ENCODE assay signal across 8 cellular contexts in the genomic region with DNA sequence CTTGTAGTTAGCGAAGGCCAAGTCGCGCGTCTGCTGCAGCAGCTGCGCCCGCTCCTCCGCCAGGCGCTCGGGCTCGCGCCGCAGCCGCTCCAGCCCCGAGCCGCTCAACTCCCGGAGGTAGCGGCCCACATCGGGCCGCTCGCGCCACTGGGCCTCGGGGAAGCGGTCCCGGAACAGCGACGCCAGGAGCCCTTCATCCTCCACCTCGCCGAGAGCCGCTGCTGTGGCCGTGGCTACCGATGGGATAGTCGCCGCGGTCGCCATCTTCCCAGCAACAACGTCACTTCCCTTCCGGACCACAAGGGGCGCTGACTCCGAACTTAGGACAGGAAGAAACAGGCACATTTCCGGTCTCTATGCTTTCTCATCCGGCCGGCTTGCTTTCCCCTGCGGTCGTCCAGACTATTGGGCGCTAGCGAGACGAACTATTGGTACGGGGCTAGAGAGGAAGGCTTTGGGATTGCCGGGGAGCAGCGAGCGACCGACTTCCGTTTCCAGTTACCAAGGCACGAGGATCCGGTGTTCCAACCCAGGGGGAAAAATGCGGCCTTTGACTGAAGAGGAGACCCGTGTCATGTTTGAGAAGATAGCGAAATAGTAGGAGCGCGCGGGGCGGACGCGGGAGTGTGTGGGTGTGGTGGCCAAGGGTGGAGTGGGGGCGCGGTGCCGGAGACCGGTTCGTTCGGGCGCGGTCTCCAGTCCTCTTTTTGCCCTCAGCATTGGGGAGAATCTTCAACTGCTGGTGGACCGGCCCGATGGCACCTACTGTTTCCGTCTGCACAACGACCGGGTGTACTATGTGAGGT. TPM values are rescaled to one million over a fixed set of nuclear protein-coding genes. Genes with fewer than 3 reads are reported as not detected.
DNase-seq lines count a peak whose midpoint lies in the region; ATAC-seq and TF ChIP-seq lines count a peak whose summit lies in the region.

A gene with protein sequence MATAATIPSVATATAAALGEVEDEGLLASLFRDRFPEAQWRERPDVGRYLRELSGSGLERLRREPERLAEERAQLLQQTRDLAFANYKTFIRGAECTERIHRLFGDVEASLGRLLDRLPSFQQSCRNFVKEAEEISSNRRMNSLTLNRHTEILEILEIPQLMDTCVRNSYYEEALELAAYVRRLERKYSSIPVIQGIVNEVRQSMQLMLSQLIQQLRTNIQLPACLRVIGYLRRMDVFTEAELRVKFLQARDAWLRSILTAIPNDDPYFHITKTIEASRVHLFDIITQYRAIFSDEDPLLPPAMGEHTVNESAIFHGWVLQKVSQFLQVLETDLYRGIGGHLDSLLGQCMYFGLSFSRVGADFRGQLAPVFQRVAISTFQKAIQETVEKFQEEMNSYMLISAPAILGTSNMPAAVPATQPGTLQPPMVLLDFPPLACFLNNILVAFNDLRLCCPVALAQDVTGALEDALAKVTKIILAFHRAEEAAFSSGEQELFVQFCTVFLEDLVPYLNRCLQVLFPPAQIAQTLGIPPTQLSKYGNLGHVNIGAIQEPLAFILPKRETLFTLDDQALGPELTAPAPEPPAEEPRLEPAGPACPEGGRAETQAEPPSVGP (minus strand): TSS at position 276 of the 806 bp plus-strand sequence. CDS start 12 bp downstream, at position 264.
A gene (plus strand): TSS at position 484 of the 806 bp plus-strand sequence. CDS start 58 bp downstream, at position 542.

- POLR2A ChIA-PET in Panc1 (lab: Charles Lee): no interaction called here

- no peak within 1 kb of the TSS for H3K4me3 ChIP-seq in KMS-11 (IDR thresholded peaks at IDR 0.05; ENCODE audit: insufficient read depth, low read depth, low read length)
- peak within 1 kb of the TSS; percentile 93 to 95 for H3K4me3 ChIP-seq in Panc1 (ENCODE audit: low read depth in 2 of 2, low read length in 2 of 2)
- H3K4me3 ChIP-seq in esophagus (ENCODE audit: low read depth in 1 of 2, low read length in 2 of 2): peak within 1 kb of the TSS; percentile 59 to 94
- peak within 1 kb of the TSS; percentile 85 for H3K4me3 ChIP-seq in mucosa of stomach (ENCODE audit: low read length)

- no peaks in the 10 kb centered on the region for H3K9me3 ChIP-seq in Panc1 (ENCODE audit: control insufficient read depth, insufficient read depth, low read depth, low read length)
- no peaks in the 10 kb centered on the region for H3K9me3 ChIP-seq in esophagus (ENCODE audit: control insufficient read depth in 2 of 2, insufficient read depth in 1 of 2, low read depth in 1 of 2, low read length in 1 of 2)
- no peaks in the 10 kb centered on the region for H3K9me3 ChIP-seq in mucosa of stomach (ENCODE audit: control insufficient read depth, low read length)

- CTCF ChIA-PET in Panc1 (lab: Charles Lee): interaction anchor here (0.6 kb wide), 1 partner anchor 387 kb away, joined by 3 read pairs; no protein-coding TSS in a partner anchor

- H2AFZ ChIP-seq in KMS-11 (ENCODE audit: low read depth): peak within 1 kb of the TSS; percentile 69

- peak within 1 kb of the TSS; percentile 83 for H3K4me2 ChIP-seq in KMS-11

- peaks cover 24% of the 10 kb centered on the region for H3K4me1 ChIP-seq in KMS-11 (ENCODE audit: low read depth, poor library complexity, severe bottlenecking)
- peaks cover 17% of the 10 kb centered on the region; the same call in 1 of the 2 replicates for H3K4me1 ChIP-seq in Panc1 (ENCODE audit: control insufficient read depth, insufficient read depth, low read length)
- H3K4me1 ChIP-seq in esophagus (ENCODE audit: control insufficient read depth in 2 of 2, insufficient read depth in 2 of 2, low read length in 1 of 2): peaks cover 4 to 7% of the 10 kb centered on the region in 2 donors
- peaks cover 7% of the 10 kb centered on the region for H3K4me1 ChIP-seq in mucosa of stomach (ENCODE audit: control insufficient read depth, insufficient read depth, low read length)

- in situ Hi-C loops in Panc1 (cut with HindIII; ENCODE audit: low pct_unique_long_range_greater_than_20kb, low sequenced_read_pairs): no loop called here

- peak; percentile 63 for TF ChIP-seq CTCF in KMS-11 (conservative IDR thresholded peaks at IDR 0.05; ENCODE audit: low read depth, low read length)
- TF ChIP-seq CTCF in Panc1 (IDR thresholded peaks at IDR 0.05): peak; percentile 77

- peaks cover 46% of the 10 kb centered on the region for H3K4me1 Mint-ChIP-seq in activated T-cell treated with anti-CD3 and anti-CD28 coated beads, Interleukin-2, amount 50 U/mL, for 4 hours (ENCODE audit: low read depth)

- H3K36me3 Mint-ChIP-seq in activated T-cell treated with anti-CD3 and anti-CD28 coated beads, Interleukin-2, amount 50 U/mL, for 4 hours (ENCODE audit: insufficient read depth): peaks cover 34% of the 10 kb centered on the region

- peaks cover 38% of the 10 kb centered on the region for H3K79me2 ChIP-seq in KMS-11 (ENCODE audit: insufficient read depth, low read depth)

- peak within 1 kb of the TSS; percentile 72 for H3K27ac ChIP-seq in KMS-11
- peak within 1 kb of the TSS; percentile 93 for H3K27ac ChIP-seq in Panc1 (ENCODE audit: low read length)
- peak within 1 kb of the TSS; percentile 83 to 98 for H3K27ac ChIP-seq in esophagus (ENCODE audit: low read depth in 2 of 2, low read length in 1 of 2)

- peak within 1 kb of the TSS; percentile 87 for H3K9ac ChIP-seq in KMS-11
- peak within 1 kb of the TSS; percentile 78 for H3K9ac ChIP-seq in mucosa of stomach (ENCODE audit: low read length)

- no peaks in the 10 kb centered on the region for H4K20me1 ChIP-seq in KMS-11 (ENCODE audit: insufficient read depth)

- DNase-seq in DMS79 treated with DMSO at 0.1 percent for 48 hours (lab: John Stamatoyannopoulos, UW) (peak; percentile 91), Panc1 (ENCODE audit: low read depth, low spot score) (peak; percentile 84)
- peak; percentile 88 for DNase-seq in activated T-cell treated with anti-CD3 and anti-CD28 coated beads, Interleukin-2, amount 50 U/mL, for 4 hours
- peak; percentile 83 to 84 for DNase-seq in stimulated activated CD8-positive, alpha-beta memory T cell treated with anti-CD3 and anti-CD28 coated beads, Interleukin-7, amount 100 ng/mL, for 1 hour (ENCODE audit: low read depth in 2 of 2)

- WGBS in esophagus, 2 donors: 0% methylated on average over 68 to 77 of the region's 77 CpGs

- intact Hi-C loops in Panc1 (cut with micrococcal nuclease; ENCODE audit: unreplicated experiment): no loop called here

- ATAC-seq in GM21723 (IDR thresholded peaks at IDR 0.05; ENCODE audit: unreplicated experiment) (peak; percentile 87), Panc1 (peak; percentile 99)
- ATAC-seq in activated T-cell treated with anti-CD3 and anti-CD28 coated beads, Interleukin-2, amount 50 U/mL, for 4 hours: peak; percentile 92

- H3K27me3 Mint-ChIP-seq in activated T-cell treated with anti-CD3 and anti-CD28 coated beads, Interleukin-2, amount 50 U/mL, for 4 hours (ENCODE audit: low read depth): no peaks in the 10 kb centered on the region

- peak within 1 kb of the TSS; percentile 100 for H3K4me3 Mint-ChIP-seq in activated T-cell treated with anti-CD3 and anti-CD28 coated beads, Interleukin-2, amount 50 U/mL, for 4 hours

- H3K9me3 Mint-ChIP-seq in activated T-cell treated with anti-CD3 and anti-CD28 coated beads, Interleukin-2, amount 50 U/mL, for 4 hours: no peaks in the 10 kb centered on the region

- TSS peak; percentile 93 for BruUV-seq in Panc1 (replicated peaks; lab: Mats Ljungman, UMichigan)

- H3K36me3 ChIP-seq in KMS-11 (ENCODE audit: insufficient read depth) (peaks cover 11% of the 10 kb centered on the region; the same call in 1 of the 2 replicates), Panc1 (ENCODE audit: control insufficient read depth, insufficient read depth, low read length) (peaks cover 19% of the 10 kb centered on the region), esophagus (ENCODE audit: control insufficient read depth in 2 of 2, insufficient read depth in 2 of 2, low read length in 1 of 2) (peaks cover 0 to 14% of the 10 kb centered on the region in 2 donors), mucosa of stomach (ENCODE audit: control insufficient read depth, insufficient read depth, low read length) (no peaks in the 10 kb centered on the region)

- H3K27me3 ChIP-seq in KMS-11 (ENCODE audit: insufficient read depth, low read depth) (no peaks in the 10 kb centered on the region), Panc1 (ENCODE audit: control insufficient read depth, insufficient read depth, low read length) (no peaks in the 10 kb centered on the region), esophagus (ENCODE audit: control insufficient read depth in 1 of 2, insufficient read depth in 2 of 2, low read length in 2 of 2) (no peaks in the 10 kb centered on the region), mucosa of stomach (ENCODE audit: control insufficient read depth, insufficient read depth, low read length) (no peaks in the 10 kb centered on the region)

RNA-seq across cellular contexts. Expression of the first gene that starts in this region (rescaled TPM):
- total RNA-seq in Panc1 (2021; ENCODE audit: unreplicated experiment): 30.5 TPM
- 19.1 TPM for polyA plus RNA-seq in Panc1 (2012; ENCODE audit: insufficient read length)
- 10 to 100 TPM; 34.6 to 47.0 (median 43.1) TPM for total RNA-seq in activated T-cell treated with anti-CD3 and anti-CD28 coated beads, Interleukin-2, amount 50 U/mL, for 4 hours
- 10 to 100 TPM; 12.9 to 13.5 TPM for polyA plus RNA-seq in esophagus

RNA-seq across cellular contexts. Expression of the second gene that starts in this region (rescaled TPM):
- 35.3 TPM for total RNA-seq in Panc1 (2021; ENCODE audit: unreplicated experiment)
- 31.2 TPM for polyA plus RNA-seq in Panc1 (2012; ENCODE audit: insufficient read length)
- 100 to 1,000 TPM; 129 to 136 (median 132) TPM for total RNA-seq in activated T-cell treated with anti-CD3 and anti-CD28 coated beads, Interleukin-2, amount 50 U/mL, for 4 hours
- 10 to 100 TPM; 16.4 to 22.3 TPM for polyA plus RNA-seq in esophagus
